21 cellular contexts compared by ENCODE assay signal in the genomic region with DNA sequence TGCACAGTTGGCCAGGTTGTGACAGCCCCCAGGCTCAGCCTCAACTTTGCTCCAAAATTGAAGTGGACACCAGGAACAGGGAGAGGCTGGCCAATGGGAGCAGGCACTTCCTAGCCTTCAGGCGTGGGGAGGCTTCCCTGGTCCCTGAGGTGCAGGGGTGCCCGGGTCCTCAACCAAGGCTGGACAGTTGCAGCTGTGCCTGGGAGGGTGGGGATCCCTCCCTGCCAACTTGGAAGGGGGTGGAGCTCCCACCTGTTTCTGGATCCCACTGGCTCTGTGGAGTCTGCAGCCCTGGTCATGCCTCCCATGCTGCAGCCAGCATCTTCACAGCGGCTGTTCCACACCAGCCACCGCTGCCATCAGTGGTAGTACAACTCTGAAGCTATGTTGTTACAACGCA.
DNase-seq lines count a peak whose midpoint lies in the region; ATAC-seq and TF ChIP-seq lines count a peak whose summit lies in the region.
"Had no signal": no experiment of that assay in that cellular context is flagged by ENCODE, and none has a peak within 500 bp of the region (broad histone marks: within the 10 kb centered on the region; RNA-seq: fewer than 3 reads in every experiment).

No MANE protein-coding gene starts in this region.

- intact Hi-C loops in upper lobe of right lung (cut with DNase I): no loop called here

- H2BK15ac ChIP-seq in neuronal stem cell (ENCODE audit: low read length): no peak overlapping the region

- H3K27ac Mint-ChIP-seq in endodermal cell: no peak overlapping the region
- H3K27ac Mint-ChIP-seq: B cell; CD4-positive, alpha-beta memory T cell; GM23338; HFFc6 had no signal

- no peaks in the 10 kb centered on the region for H3K36me3 ChIP-seq in Karpas-422 (ENCODE audit: insufficient read depth, low read length)
- no peaks in the 10 kb centered on the region for H3K36me3 ChIP-seq in neuronal stem cell (replicated peaks in 1 of 2; ENCODE audit: control insufficient read depth in 2 of 2, insufficient read depth in 2 of 2, low read length in 2 of 2)
- H3K36me3 ChIP-seq in upper lobe of right lung: no peaks in the 10 kb centered on the region
- H3K36me3 ChIP-seq in endodermal cell (ENCODE audit: control insufficient read depth, insufficient read depth, low read length): no peaks in the 10 kb centered on the region
- H3K36me3 ChIP-seq: BLaER1, HAP-1 had no signal

- H3K23ac ChIP-seq in neuronal stem cell (ENCODE audit: low read depth, low read length, poor library complexity): no peak overlapping the region

- peak; percentile 39 for ATAC-seq in upper lobe of right lung
- ATAC-seq: GM23338 had no signal

- no CpG with 5 or more reads among the region's 5 CpGs for WGBS in neuronal stem cell (ENCODE audit: extremely low coverage in 2 of 2, insufficient read length in 2 of 2, insufficient replicate concordance in 1 of 2), 2 donors
- 96% methylated on average over 5 of the region's 5 CpGs; no CpG with 5 or more reads in 1 of the 2 experiments for WGBS in endodermal cell (ENCODE audit: insufficient coverage in 1 of 2, insufficient read length in 1 of 2), 2 experiments

- H3K36me3 Mint-ChIP-seq in endodermal cell (ENCODE audit: low read depth): no peaks in the 10 kb centered on the region
- H3K36me3 Mint-ChIP-seq: CD4-positive, alpha-beta memory T cell had no signal

- no peak overlapping the region for H2AK5ac ChIP-seq in neuronal stem cell (ENCODE audit: low read depth, low read length)

- H3K9me3 ChIP-seq in Karpas-422 (ENCODE audit: low read length): no peaks in the 10 kb centered on the region; the same call in 1 of the 2 replicates
- peaks cover 0 to 7% of the 10 kb centered on the region in 2 donors for H3K9me3 ChIP-seq in neuronal stem cell (replicated peaks in 1 of 2; ENCODE audit: control insufficient read depth in 2 of 2, insufficient read depth in 1 of 2, low read depth in 1 of 2, low read length in 2 of 2)
- H3K9me3 ChIP-seq in upper lobe of right lung: no peaks in the 10 kb centered on the region
- H3K9me3 ChIP-seq in endodermal cell (ENCODE audit: control insufficient read depth, low read length): peaks cover 33% of the 10 kb centered on the region
- H3K9me3 ChIP-seq: BLaER1, HAP-1 had no signal

- no peak overlapping the region for H3K4ac ChIP-seq in neuronal stem cell (ENCODE audit: low read length)

- no peaks in the 10 kb centered on the region for H3K79me1 ChIP-seq in neuronal stem cell (ENCODE audit: low read depth, low read length)

- H3K27ac ChIP-seq in Karpas-422 (ENCODE audit: low read length) (no peak overlapping the region), neuronal stem cell (replicated peaks; ENCODE audit: low read length) (no peak overlapping the region), upper lobe of right lung (no peak overlapping the region), endodermal cell (ENCODE audit: low read depth, low read length) (no peak overlapping the region)
- H3K27ac ChIP-seq: 22Rv1, BLaER1, C4-2B had no signal

- H3K4me3 Mint-ChIP-seq in endodermal cell: no peak overlapping the region
- H3K4me3 Mint-ChIP-seq: B cell; CD4-positive, alpha-beta memory T cell; GM23338; HFFc6 had no signal

- peaks cover 3% of the 10 kb centered on the region for H3K9me3 Mint-ChIP-seq in endodermal cell

- peaks cover 10% of the 10 kb centered on the region for H3K4me1 Mint-ChIP-seq in endodermal cell
- H3K4me1 Mint-ChIP-seq: B cell; CD4-positive, alpha-beta memory T cell; GM23338 had no signal

- H2AFZ ChIP-seq in Karpas-422 (ENCODE audit: low read length) (peak overlapping the region; percentile 33; the same call in 1 of the 2 replicates), neuronal stem cell (ENCODE audit: low read length) (no peak overlapping the region)
- H2AFZ ChIP-seq: GM23338 had no signal

- H4K8ac ChIP-seq in neuronal stem cell (ENCODE audit: low read depth, low read length): no peak overlapping the region

- H4K20me1 ChIP-seq in Karpas-422 (ENCODE audit: insufficient read depth, low read depth, low read length): no peaks in the 10 kb centered on the region
- H4K20me1 ChIP-seq: BLaER1 had no signal

- DNase-seq in activated gamma-delta T cell (lab: John Stamatoyannopoulos, UW) (peak; percentile 4), activated gamma-delta T cell treated with Interleukin-2 at 50 U/mL for 16 hours (no peak), Karpas-422 (no peak), neuronal stem cell (ENCODE audit: low spot score) (no peak), upper lobe of right lung (no peak), endodermal cell (no peak), amniotic stem cell (lab: John Stamatoyannopoulos, UW) (no peak), NCI-H1694 treated with DMSO at 0.1 percent for 48 hours (lab: John Stamatoyannopoulos, UW) (no peak)
- DNase-seq: Calu3; CD4-positive, alpha-beta memory T cell; COR-L47; DMS53; DMS79 treated with DMSO at 0.1 percent for 48 hours; GF-D8; HFFc6 had no signal

- no peak overlapping the region for H3K4me3 ChIP-seq in Karpas-422 (ENCODE audit: low read length)
- H3K4me3 ChIP-seq in neuronal stem cell (ENCODE audit: low read length in 2 of 2): peak overlapping the region in 1 of 2 donors; percentile 64
- no peak overlapping the region for H3K4me3 ChIP-seq in upper lobe of right lung
- no peak overlapping the region for H3K4me3 ChIP-seq in endodermal cell (ENCODE audit: low read length)
- H3K4me3 ChIP-seq: BLaER1, GM23338, HAP-1 had no signal

- no peak overlapping the region for H3K14ac ChIP-seq in neuronal stem cell (ENCODE audit: low read length)

- H3K4me1 ChIP-seq in Karpas-422 (ENCODE audit: low read length) (peaks cover 9% of the 10 kb centered on the region), neuronal stem cell (ENCODE audit: control insufficient read depth in 2 of 2, insufficient read depth in 1 of 2, low read depth in 1 of 2, low read length in 2 of 2) (no peaks in the 10 kb centered on the region), upper lobe of right lung (no peaks in the 10 kb centered on the region), endodermal cell (ENCODE audit: control insufficient read depth, insufficient read depth, low read length) (no peaks in the 10 kb centered on the region)
- H3K4me1 ChIP-seq: BLaER1, HAP-1 had no signal

- H2BK12ac ChIP-seq in neuronal stem cell (ENCODE audit: low read length): no peak overlapping the region

- H3K9me2 ChIP-seq in Karpas-422 (replicated peaks; ENCODE audit: insufficient read depth, low read length): no peaks in the 10 kb centered on the region

- H4K91ac ChIP-seq in neuronal stem cell (ENCODE audit: low read depth, low read length, poor library complexity): no peak overlapping the region

- no peaks in the 10 kb centered on the region for H3K27me3 Mint-ChIP-seq in endodermal cell (ENCODE audit: insufficient read depth)
- H3K27me3 Mint-ChIP-seq: B cell; CD4-positive, alpha-beta memory T cell had no signal

- no peak overlapping the region for H3K4me2 ChIP-seq in Karpas-422 (ENCODE audit: low read depth, low read length, poor library complexity, severe bottlenecking)
- no peak overlapping the region for H3K4me2 ChIP-seq in neuronal stem cell (ENCODE audit: insufficient read depth, low read length, poor library complexity, severe bottlenecking)
- H3K4me2 ChIP-seq: BLaER1, GM23338 had no signal

- peak overlapping the region; percentile 44 for H3K18ac ChIP-seq in neuronal stem cell (ENCODE audit: low read length)

- no peak overlapping the region for H3K9ac ChIP-seq in Karpas-422 (ENCODE audit: low read length)
- no peak overlapping the region for H3K9ac ChIP-seq in neuronal stem cell (ENCODE audit: low read depth, low read length, poor library complexity)
- no peak overlapping the region for H3K9ac ChIP-seq in endodermal cell (ENCODE audit: extremely low read depth, low read length, poor library complexity, severe bottlenecking)
- H3K9ac ChIP-seq: BLaER1 had no signal

- peak overlapping the region; percentile 10 for H2BK120ac ChIP-seq in neuronal stem cell (ENCODE audit: low read depth, low read length)

- no peak for TF ChIP-seq CTCF in upper lobe of right lung (IDR thresholded peaks at IDR 0.05)
- TF ChIP-seq CTCF in endodermal cell (conservative IDR thresholded peaks at IDR 0.05): no peak

- no peaks in the 10 kb centered on the region for H3K79me2 ChIP-seq in Karpas-422 (ENCODE audit: low read length)

- H2BK5ac ChIP-seq in neuronal stem cell (ENCODE audit: low read length): no peak overlapping the region

- H3K27me3 ChIP-seq in Karpas-422 (ENCODE audit: low read length): no peaks in the 10 kb centered on the region
- H3K27me3 ChIP-seq in neuronal stem cell (ENCODE audit: control insufficient read depth in 3 of 3, insufficient read depth in 3 of 3, low read depth in 1 of 3, low read length in 3 of 3): no peaks in the 10 kb centered on the region
- H3K27me3 ChIP-seq in upper lobe of right lung: no peaks in the 10 kb centered on the region
- H3K27me3 ChIP-seq in endodermal cell (ENCODE audit: control insufficient read depth, insufficient read depth, low read length, poor library complexity, severe bottlenecking): no peaks in the 10 kb centered on the region
- H3K27me3 ChIP-seq: BLaER1 had no signal
